In the genomic region with DNA sequence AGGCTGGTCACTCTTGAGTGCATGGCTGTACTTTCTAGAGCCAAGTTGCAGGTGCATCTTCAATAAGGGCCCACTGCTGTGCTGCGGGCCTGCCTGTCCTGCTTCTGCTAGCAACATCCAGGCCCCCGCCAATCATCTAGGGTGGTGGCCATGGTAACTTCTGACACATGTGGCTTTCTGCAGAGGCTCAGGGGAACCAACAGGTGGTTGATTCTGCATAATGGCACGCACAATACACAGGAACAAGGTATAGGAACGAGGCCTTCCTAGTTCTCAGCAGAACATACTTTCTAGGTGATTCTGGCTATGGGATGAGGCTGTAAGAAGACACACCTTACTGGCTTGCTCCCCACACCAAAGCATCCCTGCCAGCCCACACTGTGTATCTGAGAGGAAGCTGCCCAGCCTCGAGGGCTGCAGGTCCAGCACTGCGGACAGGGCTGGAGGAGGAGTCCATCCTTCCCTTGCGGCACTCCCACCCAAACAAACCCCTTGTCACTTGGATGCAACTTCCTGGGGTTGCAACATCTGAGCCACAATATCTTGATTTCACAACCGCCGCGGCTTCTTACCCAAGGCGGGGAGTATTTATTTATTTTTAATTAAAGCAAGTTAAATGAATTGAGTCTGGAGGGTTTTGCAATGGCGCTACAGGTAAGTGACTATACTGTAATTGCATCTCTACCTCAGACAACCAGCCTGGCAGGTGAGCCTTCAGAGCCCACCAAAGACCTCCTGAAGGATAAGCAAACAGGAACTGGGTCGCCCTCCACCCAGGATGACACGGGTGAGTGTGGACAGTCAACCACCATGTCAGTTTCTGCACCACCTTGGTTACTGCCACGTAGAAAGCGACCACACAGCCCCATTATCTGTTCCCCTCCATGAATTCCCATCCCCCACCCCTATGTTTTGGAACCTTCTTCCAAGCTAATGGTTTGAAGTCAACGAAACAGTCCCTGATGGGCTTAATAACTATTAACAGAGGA, we compare ENCODE assay signal across 15 cellular contexts. TPM values are rescaled to one million over a fixed set of nuclear protein-coding genes. Genes with fewer than 3 reads are reported as not detected.
DNase-seq lines count a peak whose midpoint lies in the region; ATAC-seq and TF ChIP-seq lines count a peak whose summit lies in the region.
"Had no signal": no experiment of that assay in that cellular context is flagged by ENCODE, and none has a peak within 500 bp of the region (broad histone marks: within the 10 kb centered on the region; RNA-seq: fewer than 3 reads in every experiment).

No MANE protein-coding gene starts in this region.

- H3K27ac ChIP-seq in lung (ENCODE audit: low read depth in 1 of 2, low read length in 1 of 2): no peak overlapping the region
- H3K27ac ChIP-seq: pancreas had no signal

- 37 to 55% methylated on average over 17 of the region's 17 CpGs for WGBS in lung, 2 donors

- ATAC-seq in lung (ENCODE audit: insufficient read depth, low FRiP score) (peak; percentile 79), GM19455 (IDR thresholded peaks at IDR 0.05; ENCODE audit: unreplicated experiment) (no peak), HG03039 (IDR thresholded peaks at IDR 0.05; ENCODE audit: unreplicated experiment) (no peak)
- ATAC-seq: effector memory CD8-positive, alpha-beta T cell; WTC11 had no signal

- no peaks in the 10 kb centered on the region for H3K9me3 ChIP-seq in lung (ENCODE audit: control insufficient read depth in 2 of 2, insufficient read depth in 1 of 2, low read length in 1 of 2)
- H3K9me3 ChIP-seq: pancreas had no signal

- no peaks in the 10 kb centered on the region for H3K4me1 ChIP-seq in lung (ENCODE audit: control insufficient read depth in 2 of 2, insufficient read depth in 2 of 2, low read length in 2 of 2)
- H3K4me1 ChIP-seq: pancreas had no signal

- TF ChIP-seq CTCF in choroid plexus epithelial cell (conservative IDR thresholded peaks at IDR 0.05; ENCODE audit: low read depth, low read length): no peak
- no peak for TF ChIP-seq CTCF in lung (IDR thresholded peaks at IDR 0.05; ENCODE audit: control extremely low read depth, extremely low read depth)

- H3K4me3 ChIP-seq in choroid plexus epithelial cell (ENCODE audit: low read depth, low read length) (no peak overlapping the region), lung (no peak overlapping the region)
- H3K4me3 ChIP-seq: pancreas had no signal

- no peaks in the 10 kb centered on the region for H3K27me3 ChIP-seq in lung (ENCODE audit: control insufficient read depth, insufficient read depth)
- H3K27me3 ChIP-seq: pancreas had no signal

- H3K36me3 ChIP-seq in lung (ENCODE audit: control insufficient read depth in 2 of 2, insufficient read depth in 2 of 2, low read length in 2 of 2): no peaks in the 10 kb centered on the region
- H3K36me3 ChIP-seq: pancreas had no signal

- DNase-seq in AML-193 (lab: John Stamatoyannopoulos, UW): peak; percentile 79 to 92
- DNase-seq in NOMO-1 (lab: John Stamatoyannopoulos, UW; ENCODE audit: unreplicated experiment in 2 of 2): peak; percentile 90 to 91
- peak; percentile 37 for DNase-seq in choroid plexus epithelial cell (ENCODE audit: low read depth)
- peak; percentile 57 for DNase-seq in lung (ENCODE audit: low spot score)
- no peak for DNase-seq in AG08396 (ENCODE audit: low spot score)
- no peak for DNase-seq in stimulated activated CD4-positive, alpha-beta T cell treated with anti-CD3 and anti-CD28 coated beads, Interleukin-4, amount 100 ng/mL, for 24 hours
- DNase-seq: activated T-cell treated with anti-CD3 and anti-CD28 coated beads, Interleukin-2, amount 50 U/mL, for 48 hours; effector memory CD8-positive, alpha-beta T cell; NCI-H1048; NCI-H446 treated with DMSO at 0.1 percent for 48 hours; SHP77 treated with DMSO at 0.1 percent for 48 hours had no signal

RNA-seq across cellular contexts. Expression of a gene that starts 49.6 kb away (rescaled TPM):
- 10 to 100 TPM; 20.4 to 42.4 TPM for total RNA-seq in lung
- polyA plus RNA-seq in lung: 10 to 100 TPM; 17.7 to 26.8 TPM

Comparison
In these comparisons a context has a peak if more than half of its experiments do, and no peak if none do; other contexts are left out.
1. DNase-seq: peak in AML-193 (2 of 2), NOMO-1 (2 of 2), choroid plexus epithelial cell (single experiment) and lung (single experiment); none in AG08396 (single experiment) and stimulated activated CD4-positive, alpha-beta T cell treated with anti-CD3 and anti-CD28 coated beads, Interleukin-4, amount 100 ng/mL, for 24 hours (single experiment).